13 cellular contexts compared by ENCODE assay signal in the genomic region with DNA sequence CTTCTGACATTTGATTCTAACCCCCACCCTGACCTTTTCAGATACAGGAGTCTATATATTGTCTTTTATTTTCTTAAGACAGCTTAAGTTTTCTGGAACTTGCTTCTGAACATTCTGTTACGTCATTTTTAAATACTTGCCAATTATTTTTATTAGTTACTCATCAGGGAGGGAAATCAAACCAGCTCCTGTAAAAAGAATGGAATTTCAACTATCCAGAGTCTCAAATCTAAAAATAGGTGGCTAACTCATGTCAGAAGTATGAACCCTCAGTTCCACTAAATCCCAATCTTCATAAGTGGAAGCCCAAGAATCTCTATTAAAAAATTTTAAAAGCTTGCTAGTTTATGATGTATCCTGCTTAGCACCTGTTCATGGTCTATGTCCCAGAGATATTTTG.
DNase-seq lines count a peak whose midpoint lies in the region; ATAC-seq and TF ChIP-seq lines count a peak whose summit lies in the region.
"Had no signal": no experiment of that assay in that cellular context is flagged by ENCODE, and none has a peak within 500 bp of the region (broad histone marks: within the 10 kb centered on the region; RNA-seq: fewer than 3 reads in every experiment).

No MANE protein-coding gene starts in this region.

- no peaks in the 10 kb centered on the region for H3K36me3 ChIP-seq in gastrocnemius medialis
- H3K36me3 ChIP-seq: BE2C had no signal

- TF ChIP-seq POLR2A in gastrocnemius medialis (IDR thresholded peaks at IDR 0.05), result no peak

- intact Hi-C loops in gastrocnemius medialis (cut with DNase I; ENCODE audit: low total_unique reads), result no loop called here

- CTCF ChIA-PET in AG04450 (lab: Charles Lee), result interaction anchor here (1.1 to 2.2 kb wide), 2 partner anchors 17 to 19 kb away, joined by 5 read pairs; no protein-coding TSS in a partner anchor

- ATAC-seq in gastrocnemius medialis, result no peak

- H3K27me3 ChIP-seq in AG04450 (ENCODE audit: control insufficient read depth, insufficient read depth, low read length) (no peaks in the 10 kb centered on the region), gastrocnemius medialis (no peaks in the 10 kb centered on the region)

- H3K4me3 ChIP-seq in AG04450 (ENCODE audit: low read depth, low read length), result no peak overlapping the region
- no peak overlapping the region for H3K4me3 ChIP-seq in gastrocnemius medialis
- H3K4me3 ChIP-seq: lung had no signal

- peak; percentile 47 for DNase-seq in AG04450 (ENCODE audit: low read depth, low spot score)
- peak; percentile 82 for DNase-seq in LHCN-M2 (ENCODE audit: low read depth)
- peak; percentile 60 for DNase-seq in dedifferentiated amniotic fluid mesenchymal stem cell (ENCODE audit: extremely low spot score)
- DNase-seq in kidney tubule cell (ENCODE audit: low spot score), result peak; percentile 89
- no peak for DNase-seq in NCI-H510A (lab: John Stamatoyannopoulos, UW)
- DNase-seq in islet precursor cell, result no peak
- DNase-seq in GM19238 (ENCODE audit: insufficient read length, low spot score), result no peak
- no peak for DNase-seq in gastrocnemius medialis
- DNase-seq: activated naive CD4-positive, alpha-beta T cell treated with anti-CD3 and anti-CD28 coated beads, Interleukin-2, amount 50 U/mL, for 16 hours; BE2C; NCI-H1694 treated with DMSO at 0.1 percent for 48 hours; nucleus accumbens had no signal

- H3K9me3 ChIP-seq in AG04450 (ENCODE audit: control insufficient read depth, insufficient read depth, low read length) (no peaks in the 10 kb centered on the region), gastrocnemius medialis (no peaks in the 10 kb centered on the region)
- H3K9me3 ChIP-seq: BE2C had no signal

- POLR2A ChIA-PET in AG04450 (lab: Yijun Ruan, JAX), result no interaction called here

- no peak overlapping the region for H3K27ac ChIP-seq in AG04450 (ENCODE audit: low read depth, low read length)
- no peak overlapping the region for H3K27ac ChIP-seq in gastrocnemius medialis

- H3K4me1 ChIP-seq in gastrocnemius medialis, result no peaks in the 10 kb centered on the region

- no peak for TF ChIP-seq CTCF in AG04450 (IDR thresholded peaks at IDR 0.05; ENCODE audit: low read depth, low read length)
- no peak for TF ChIP-seq CTCF in gastrocnemius medialis (IDR thresholded peaks at IDR 0.05 in 4 of 5, conservative IDR thresholded peaks at IDR 0.05 in 1 of 5)

- in situ Hi-C loops in gastrocnemius medialis (cut with MboI; ENCODE audit: low sequenced_read_pairs in 4 of 4), result no loop called here

Comparison
In these comparisons a context has a peak if more than half of its experiments do, and no peak if none do; other contexts are left out.
1. DNase-seq: peak in AG04450 (single experiment), LHCN-M2 (single experiment), dedifferentiated amniotic fluid mesenchymal stem cell (single experiment) and kidney tubule cell (single experiment); none in NCI-H510A (single experiment), islet precursor cell (single experiment), GM19238 (single experiment) and gastrocnemius medialis (0 of 2).